8 cellular contexts compared by ENCODE assay signal in genomic region chr9:37466037-37466709, GRCh38. TPM values are rescaled to one million over a fixed set of nuclear protein-coding genes. Genes with fewer than 3 reads are reported as not detected.
DNase-seq lines count a peak whose midpoint lies in the region; ATAC-seq, FAIRE-seq and TF ChIP-seq lines count a peak whose summit lies in the region.

No MANE protein-coding gene starts in this region.

- no peaks in the 10 kb centered on the region for H3K9me3 ChIP-seq in gastroesophageal sphincter
- H3K9me3 ChIP-seq in neural progenitor cell (ENCODE audit: low read depth) = no peaks in the 10 kb centered on the region

- H3K36me3 ChIP-seq in gastroesophageal sphincter (no peaks in the 10 kb centered on the region), neural progenitor cell (no peaks in the 10 kb centered on the region)

- 0% methylated on average over 5 of the region's 47 CpGs; no CpG with 5 or more reads in 1 of the 2 donors for WGBS in gastroesophageal sphincter (ENCODE audit: low coverage in 1 of 2), 2 donors

- H3K4me3 Mint-ChIP-seq in neural progenitor cell = peak overlapping the region; percentile 95

- H3K4me3 ChIP-seq in gastroesophageal sphincter = peak overlapping the region; percentile 50 to 92
- peak overlapping the region; percentile 90 for H3K4me3 ChIP-seq in neural progenitor cell

- no peak for TF ChIP-seq EP300 in gastroesophageal sphincter (IDR thresholded peaks at IDR 0.05)

- TF ChIP-seq CTCF in gastroesophageal sphincter (IDR thresholded peaks at IDR 0.05) = peak in 1 of 4 experiments; percentile 10
- TF ChIP-seq CTCF in neural progenitor cell (IDR thresholded peaks at IDR 0.05) = no peak

- H3K27me3 ChIP-seq in gastroesophageal sphincter (no peaks in the 10 kb centered on the region), neural progenitor cell (no peaks in the 10 kb centered on the region)

- H3K27ac ChIP-seq in gastroesophageal sphincter (peak overlapping the region; percentile 75 to 100 (median 99)), neural progenitor cell (peak overlapping the region; percentile 95)

- H3K27ac Mint-ChIP-seq in neural progenitor cell = peak overlapping the region; percentile 99

- peak overlapping the region; percentile 49 for H3K9ac ChIP-seq in neural progenitor cell

- H3F3A ChIP-seq in neural progenitor cell (ENCODE audit: low read depth) = peaks cover 42% of the 10 kb centered on the region

- ATAC-seq in HG02938 (IDR thresholded peaks at IDR 0.05; ENCODE audit: unreplicated experiment) (peak; percentile 4), gastroesophageal sphincter (peak; percentile 21)

- H2AFZ ChIP-seq in neural progenitor cell (replicated peaks) = peak overlapping the region; percentile 35

- FAIRE-seq in urothelium cell line (lab: Jason Lieb, UNC) = no peak

- H3K4me1 ChIP-seq in gastroesophageal sphincter (peaks cover 0 to 45% (median 21%) of the 10 kb centered on the region in 3 donors), neural progenitor cell (peaks cover 25% of the 10 kb centered on the region)

- H3K9me3 Mint-ChIP-seq in neural progenitor cell = no peaks in the 10 kb centered on the region

- peaks cover 5% of the 10 kb centered on the region for H3K27me3 Mint-ChIP-seq in neural progenitor cell (ENCODE audit: insufficient read depth, low read depth)

- H3K79me2 ChIP-seq in neural progenitor cell (ENCODE audit: low read depth) = peaks cover 36% of the 10 kb centered on the region

- H3K4me2 ChIP-seq in neural progenitor cell = peak overlapping the region; percentile 70

- peaks cover 27% of the 10 kb centered on the region for H3K4me1 Mint-ChIP-seq in neural progenitor cell

- TF ChIP-seq POLR2A in gastroesophageal sphincter (IDR thresholded peaks at IDR 0.05) = no peak

- H4K20me1 ChIP-seq in neural progenitor cell (ENCODE audit: low read depth) = peaks cover 31% of the 10 kb centered on the region

- DNase-seq in NK-92 treated with Interleukin-12 subunit alpha and Interleukin-12 subunit beta, amount 100 ng/mL, for 24 hours (lab: John Stamatoyannopoulos, UW) = peak; percentile 58
- DNase-seq in NK-92 (lab: John Stamatoyannopoulos, UW; ENCODE audit: unreplicated experiment) (no peak), NCI-H2227 treated with DMSO at 0.1 percent for 48 hours (lab: John Stamatoyannopoulos, UW) (peak; percentile 54), neural progenitor cell (ENCODE audit: low spot score) (peak; percentile 91), urothelium cell line (ENCODE audit: low spot score) (peak; percentile 74)
- DNase-seq in activated T-helper 9 cell treated with anti-CD3 and anti-CD28 coated beads, Interleukin-2, amount 50 U/mL, for 16 hours (ENCODE audit: low read depth) = peak; percentile 2

- peaks cover 10% of the 10 kb centered on the region for H3K36me3 Mint-ChIP-seq in neural progenitor cell

RNA-seq across cellular contexts. Expression of gene ZBTB5, which starts 0.9 kb away (rescaled TPM):
- 10 to 100 TPM; 12.3 to 15.8 (median 13.5) TPM for total RNA-seq in gastroesophageal sphincter
- total RNA-seq in neural progenitor cell (ENCODE audit: low replicate concordance) = 24.1 and 24.9 TPM in 2 replicates

RNA-seq across cellular contexts. Expression of gene POLR1E, which starts 19.6 kb away (rescaled TPM):
- 10 to 100 TPM; 22.3 to 44.0 (median 25.4) TPM for total RNA-seq in gastroesophageal sphincter
- 36.6 and 38.6 TPM in 2 replicates for total RNA-seq in neural progenitor cell (ENCODE audit: low replicate concordance)

RNA-seq across cellular contexts. Expression of gene GRHPR, which starts 43.7 kb away (rescaled TPM):
- total RNA-seq in gastroesophageal sphincter = 100 to 1,000 TPM; 119 to 144 (median 134) TPM
- total RNA-seq in neural progenitor cell (ENCODE audit: low replicate concordance) = 116 and 187 TPM in 2 replicates
